In genomic region chr14:55847766-55848165, GRCh38 we compare ENCODE assay signal across 18 cellular contexts.
DNase-seq lines count a peak whose midpoint lies in the region; ATAC-seq and TF ChIP-seq lines count a peak whose summit lies in the region.
"Had no signal": no experiment of that assay in that cellular context is flagged by ENCODE, and none has a peak within 500 bp of the region (broad histone marks: within the 10 kb centered on the region; RNA-seq: fewer than 3 reads in every experiment).

No MANE protein-coding gene starts in this region.

- DNase-seq in EL (peak; percentile 82), RWPE2 (ENCODE audit: low spot score) (no peak), fibroblast of lung (ENCODE audit: low read depth in 2 of 2) (peak; percentile 38 to 82), skeletal muscle cell (ENCODE audit: low read depth) (peak; percentile 14), NCI-H1092 treated with DMSO at 0.1 percent for 48 hours (lab: John Stamatoyannopoulos, UW) (no peak), WERI-Rb-1 (no peak), SW480 (ENCODE audit: low spot score) (no peak)
- no peak for DNase-seq in T-helper 2 cell treated with Interferon-gamma antibody and Interleukin-4, amounts not matched to agents 5 μg/mL and 100 μg/mL, for 36 hours (ENCODE audit: low spot score)
- DNase-seq: activated CD8-positive, alpha-beta T cell treated with anti-CD3 and anti-CD28 coated beads for 36 hours; cortex of kidney; Karpas-422; left ventricle myocardium superior; naive B cell; NCI-H187 treated with DMSO at 0.1 percent for 48 hours; NCI-H524 treated with DMSO at 0.1 percent for 48 hours; PC-9; stimulated activated naive CD8-positive, alpha-beta T cell treated with anti-CD3 and anti-CD28 coated beads, Interleukin-15, amount 100 ng/mL, for 72 hours; uterus had no signal

- no peaks in the 10 kb centered on the region for H3K36me3 ChIP-seq in RWPE2 (ENCODE audit: low read depth)
- H3K36me3 ChIP-seq in fibroblast of lung (ENCODE audit: control insufficient read depth, insufficient read depth, low read length), result no peaks in the 10 kb centered on the region
- H3K36me3 ChIP-seq in WERI-Rb-1, result no peaks in the 10 kb centered on the region
- H3K36me3 ChIP-seq: uterus had no signal

- H3K9ac ChIP-seq in fibroblast of lung (ENCODE audit: insufficient read depth, low read length), result no peak overlapping the region

- no peak overlapping the region for H3K27ac ChIP-seq in RWPE2 (ENCODE audit: poor library complexity, severe bottlenecking)
- no peak overlapping the region for H3K27ac ChIP-seq in fibroblast of lung (ENCODE audit: insufficient read depth, low read length)
- no peak overlapping the region for H3K27ac ChIP-seq in WERI-Rb-1
- H3K27ac ChIP-seq: PC-9, uterus had no signal

- H3K9me3 Mint-ChIP-seq in T-helper 2 cell treated with Interferon-gamma antibody and Interleukin-4, amounts not matched to agents 5 μg/mL and 100 μg/mL, for 36 hours, result no peaks in the 10 kb centered on the region
- H3K9me3 Mint-ChIP-seq: activated CD8-positive, alpha-beta T cell treated with anti-CD3 and anti-CD28 coated beads for 36 hours; stimulated activated naive CD8-positive, alpha-beta T cell treated with anti-CD3 and anti-CD28 coated beads, Interleukin-15, amount 100 ng/mL, for 72 hours had no signal

- no peak overlapping the region for H3K27ac Mint-ChIP-seq in T-helper 2 cell treated with Interferon-gamma antibody and Interleukin-4, amounts not matched to agents 5 μg/mL and 100 μg/mL, for 36 hours
- H3K27ac Mint-ChIP-seq: activated CD8-positive, alpha-beta T cell treated with anti-CD3 and anti-CD28 coated beads for 36 hours; naive B cell; stimulated activated naive CD8-positive, alpha-beta T cell treated with anti-CD3 and anti-CD28 coated beads, Interleukin-15, amount 100 ng/mL, for 72 hours had no signal

- no peaks in the 10 kb centered on the region for H3K79me2 ChIP-seq in fibroblast of lung (ENCODE audit: control insufficient read depth, insufficient read depth, low read length)

- H3K9me3 ChIP-seq in RWPE2 (ENCODE audit: severe bottlenecking) (no peaks in the 10 kb centered on the region), fibroblast of lung (ENCODE audit: control insufficient read depth, insufficient read depth, low read depth, low read length) (no peaks in the 10 kb centered on the region), WERI-Rb-1 (ENCODE audit: severe bottlenecking) (peaks cover 4% of the 10 kb centered on the region)
- H3K9me3 ChIP-seq: uterus had no signal

- H3K4me2 ChIP-seq in fibroblast of lung (ENCODE audit: extremely low read depth, insufficient read depth, low read length), result no peak overlapping the region
- H3K4me2 ChIP-seq: PC-9 had no signal

- no peak for TF ChIP-seq CTCF in RWPE2 (IDR thresholded peaks at IDR 0.05; ENCODE audit: poor library complexity, severe bottlenecking)
- TF ChIP-seq CTCF in fibroblast of lung (conservative IDR thresholded peaks at IDR 0.05 in 1 of 2, IDR thresholded peaks at IDR 0.05 in 1 of 2; ENCODE audit: low read depth in 1 of 2, low read length in 2 of 2), result no peak
- no peak for TF ChIP-seq CTCF in WERI-Rb-1 (IDR thresholded peaks at IDR 0.05; ENCODE audit: low read depth, low read length)

- peak; percentile 61 for ATAC-seq in RWPE2 (ENCODE audit: low read depth)
- ATAC-seq: activated CD8-positive, alpha-beta T cell treated with anti-CD3 and anti-CD28 coated beads for 36 hours; stimulated activated naive CD8-positive, alpha-beta T cell treated with anti-CD3 and anti-CD28 coated beads, Interleukin-15, amount 100 ng/mL, for 72 hours had no signal

- H3K4me3 ChIP-seq in RWPE2 (ENCODE audit: severe bottlenecking) (no peak overlapping the region), fibroblast of lung (replicated peaks in 1 of 4; ENCODE audit: control extremely low read depth in 1 of 4, insufficient read depth in 1 of 4, low read depth in 3 of 4, low read length in 4 of 4) (no peak overlapping the region), skeletal muscle cell (ENCODE audit: low read depth, low read length) (no peak overlapping the region), WERI-Rb-1 (ENCODE audit: low read depth, low read length) (no peak overlapping the region)
- H3K4me3 ChIP-seq: PC-9, uterus had no signal

- H4K20me1 ChIP-seq in fibroblast of lung (ENCODE audit: control insufficient read depth, extremely low read depth, insufficient read depth, low read length), result no peaks in the 10 kb centered on the region

- H3K27me3 ChIP-seq in RWPE2 (ENCODE audit: insufficient read depth, poor library complexity, severe bottlenecking), result no peaks in the 10 kb centered on the region
- H3K27me3 ChIP-seq in fibroblast of lung (ENCODE audit: control insufficient read depth, insufficient read depth, low read length), result no peaks in the 10 kb centered on the region
- no peaks in the 10 kb centered on the region for H3K27me3 ChIP-seq in WERI-Rb-1 (ENCODE audit: insufficient read depth, low read depth, severe bottlenecking)
- H3K27me3 ChIP-seq: uterus had no signal

- H3K4me1 Mint-ChIP-seq in T-helper 2 cell treated with Interferon-gamma antibody and Interleukin-4, amounts not matched to agents 5 μg/mL and 100 μg/mL, for 36 hours (ENCODE audit: low read depth), result no peaks in the 10 kb centered on the region
- H3K4me1 Mint-ChIP-seq: naive B cell; stimulated activated naive CD8-positive, alpha-beta T cell treated with anti-CD3 and anti-CD28 coated beads, Interleukin-15, amount 100 ng/mL, for 72 hours had no signal

- no peak overlapping the region for H3K4me3 Mint-ChIP-seq in T-helper 2 cell treated with Interferon-gamma antibody and Interleukin-4, amounts not matched to agents 5 μg/mL and 100 μg/mL, for 36 hours
- H3K4me3 Mint-ChIP-seq: activated CD8-positive, alpha-beta T cell treated with anti-CD3 and anti-CD28 coated beads for 36 hours; naive B cell; stimulated activated naive CD8-positive, alpha-beta T cell treated with anti-CD3 and anti-CD28 coated beads, Interleukin-15, amount 100 ng/mL, for 72 hours had no signal

- no peaks in the 10 kb centered on the region for H3K27me3 Mint-ChIP-seq in T-helper 2 cell treated with Interferon-gamma antibody and Interleukin-4, amounts not matched to agents 5 μg/mL and 100 μg/mL, for 36 hours (ENCODE audit: low read depth)

- H3K4me1 ChIP-seq in RWPE2 (ENCODE audit: insufficient read depth, poor library complexity, severe bottlenecking), result peaks cover 8% of the 10 kb centered on the region
- H3K4me1 ChIP-seq in fibroblast of lung (ENCODE audit: control insufficient read depth, extremely low read depth, insufficient read depth, low read length), result peaks cover 10% of the 10 kb centered on the region
- H3K4me1 ChIP-seq: uterus had no signal

- no peak overlapping the region for H2AFZ ChIP-seq in fibroblast of lung (ENCODE audit: low read length)
- H2AFZ ChIP-seq: PC-9 had no signal

- no peaks in the 10 kb centered on the region for H3K36me3 Mint-ChIP-seq in T-helper 2 cell treated with Interferon-gamma antibody and Interleukin-4, amounts not matched to agents 5 μg/mL and 100 μg/mL, for 36 hours (ENCODE audit: low read depth)
- H3K36me3 Mint-ChIP-seq: naive B cell had no signal

Comparison
In these comparisons a context has a peak if more than half of its experiments do, and no peak if none do; other contexts are left out.
1. DNase-seq: peak in EL (single experiment), fibroblast of lung (2 of 2) and skeletal muscle cell (single experiment); none in RWPE2 (single experiment), T-helper 2 cell treated with Interferon-gamma antibody and Interleukin-4, amounts not matched to agents 5 μg/mL and 100 μg/mL, for 36 hours (single experiment), NCI-H1092 treated with DMSO at 0.1 percent for 48 hours (single experiment), WERI-Rb-1 (single experiment) and SW480 (single experiment).